ENCODE assay signal across 17 cellular contexts in the genomic region with DNA sequence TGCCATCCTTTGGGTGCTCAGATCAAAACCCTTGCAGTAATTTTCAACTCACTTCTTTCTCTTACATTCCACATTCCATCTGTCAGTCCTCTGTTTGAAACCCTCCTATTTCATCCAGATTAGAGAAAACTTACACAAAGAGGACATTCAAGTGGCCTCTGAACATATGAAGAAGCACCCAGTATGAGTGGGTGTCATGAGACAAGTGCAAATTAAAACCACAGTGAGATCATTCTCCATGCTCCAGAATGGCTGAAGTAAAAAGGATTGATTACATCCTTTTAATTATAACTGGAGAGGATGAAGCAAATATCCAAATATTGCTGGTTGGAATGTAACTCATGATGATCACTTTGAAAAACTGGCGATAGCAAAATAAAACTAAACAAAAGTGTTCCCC.
DNase-seq lines count a peak whose midpoint lies in the region; ATAC-seq, FAIRE-seq and TF ChIP-seq lines count a peak whose summit lies in the region.
"Had no signal": no experiment of that assay in that cellular context is flagged by ENCODE, and none has a peak within 500 bp of the region (broad histone marks: within the 10 kb centered on the region; RNA-seq: fewer than 3 reads in every experiment).

No MANE protein-coding gene starts in this region.

- H3K9me1 ChIP-seq in IMR-90 (ENCODE audit: insufficient read depth, low read length): peaks cover 12% of the 10 kb centered on the region

- peak overlapping the region; percentile 93 for H3K18ac ChIP-seq in IMR-90 (ENCODE audit: low read depth, low read length)

- no peak overlapping the region for H2AFZ ChIP-seq in IMR-90 (replicated peaks; ENCODE audit: low read length, poor library complexity)
- H2AFZ ChIP-seq in astrocyte (ENCODE audit: low read depth, low read length): no peak overlapping the region

- ATAC-seq in IMR-90 (ENCODE audit: low read depth): no peak
- ATAC-seq: CD8-positive, alpha-beta T cell had no signal

- peak overlapping the region; percentile 94 for H2BK120ac ChIP-seq in IMR-90 (ENCODE audit: low read depth, low read length)

- FAIRE-seq in astrocyte (lab: Jason Lieb, UNC): no peak
- FAIRE-seq: G401.6, H1 had no signal

- peak overlapping the region; percentile 89 for H4K5ac ChIP-seq in IMR-90 (ENCODE audit: low read depth, low read length)

- H2AK5ac ChIP-seq in IMR-90 (ENCODE audit: low read depth, low read length): peak overlapping the region; percentile 94

- H3K9me3 Mint-ChIP-seq in astrocyte (ENCODE audit: unreplicated experiment): peaks cover 2% of the 10 kb centered on the region
- H3K9me3 Mint-ChIP-seq: CD8-positive, alpha-beta T cell had no signal

- POLR2A ChIA-PET in IMR-90 (lab: Charles Lee; ENCODE audit: unreplicated experiment): no interaction called here

- peak overlapping the region; percentile 62 for H2BK5ac ChIP-seq in IMR-90 (ENCODE audit: low read depth, low read length, poor library complexity, severe bottlenecking)

- H3K36me3 Mint-ChIP-seq in astrocyte (ENCODE audit: low read depth, unreplicated experiment): peaks cover 14% of the 10 kb centered on the region

- H2BK15ac ChIP-seq in IMR-90 (ENCODE audit: low read depth, low read length): peak overlapping the region; percentile 93; the same call in 2 of the 3 replicates

- BruUV-seq in IMR-90 (replicated peaks; lab: Mats Ljungman, UMichigan): no TSS peak

- no peak for TF ChIP-seq POLR2A in IMR-90 (IDR thresholded peaks at IDR 0.05; ENCODE audit: low read depth, low read length)

- dilution Hi-C loops in IMR-90 (cut with HindIII; ENCODE audit: low sequenced_read_pairs, unreplicated experiment): no loop called here

- H4K91ac ChIP-seq in IMR-90 (ENCODE audit: insufficient read depth, low read depth, low read length): peak overlapping the region; percentile 75

- H3K4me2 ChIP-seq in IMR-90 (ENCODE audit: low read depth, low read length) (no peak overlapping the region), astrocyte (ENCODE audit: low read length) (no peak overlapping the region)
- H3K4me2 ChIP-seq: BLaER1 had no signal

- H3K79me1 ChIP-seq in IMR-90 (ENCODE audit: low read depth in 1 of 2, low read length in 2 of 2): peaks cover 0 to 8% of the 10 kb centered on the region in 2 experiments; a peak in 2 of 4 replicates

- peak overlapping the region; percentile 85 to 94 for H4K8ac ChIP-seq in IMR-90 (ENCODE audit: low read depth in 2 of 2, low read length in 2 of 2)

- no peaks in the 10 kb centered on the region for H3K79me2 ChIP-seq in astrocyte (ENCODE audit: insufficient read depth, low read length)

- peak overlapping the region; percentile 90 for H3K27ac ChIP-seq in C4-2B
- peak overlapping the region; percentile 82; the same call in 1 of the 2 replicates for H3K27ac ChIP-seq in IMR-90 (ENCODE audit: insufficient read depth, low read length)
- no peak overlapping the region for H3K27ac ChIP-seq in astrocyte (ENCODE audit: low read depth, low read length)
- H3K27ac ChIP-seq: BLaER1 had no signal

- TF ChIP-seq CTCF in C4-2B (conservative IDR thresholded peaks at IDR 0.05): no peak
- TF ChIP-seq CTCF in IMR-90 (conservative IDR thresholded peaks at IDR 0.05; ENCODE audit: low read depth, low read length): no peak
- no peak for TF ChIP-seq CTCF in astrocyte (IDR thresholded peaks at IDR 0.05; ENCODE audit: insufficient read depth, low read depth, low read length)
- TF ChIP-seq CTCF in foreskin fibroblast (IDR thresholded peaks at IDR 0.05; ENCODE audit: low read depth, low read length): no peak

- no peaks in the 10 kb centered on the region for H3K27me3 Mint-ChIP-seq in astrocyte (ENCODE audit: low read depth, unreplicated experiment)

- H3K4me3 ChIP-seq in IMR-90 (ENCODE audit: insufficient read depth, low read depth, low read length) (no peak overlapping the region), astrocyte (ENCODE audit: insufficient read depth, low read depth, low read length) (no peak overlapping the region), foreskin fibroblast (ENCODE audit: low read depth in 1 of 2, low read length in 2 of 2) (no peak overlapping the region)
- H3K4me3 ChIP-seq: BLaER1 had no signal

- H3K36me3 ChIP-seq in IMR-90 (ENCODE audit: control insufficient read depth, insufficient read depth, low read length) (peaks cover 9% of the 10 kb centered on the region; the same call in 1 of the 2 replicates), astrocyte (ENCODE audit: insufficient read depth, low read length) (no peaks in the 10 kb centered on the region)

- in situ Hi-C loops in IMR-90 (cut with MboI; ENCODE audit: low sequenced_read_pairs): no loop called here

- TF ChIP-seq RAD21 in IMR-90 (IDR thresholded peaks at IDR 0.05; ENCODE audit: low read length): no peak

- H3K9ac ChIP-seq in IMR-90 (ENCODE audit: low read depth, low read length) (no peak overlapping the region), astrocyte (ENCODE audit: low read length) (no peak overlapping the region)
- H3K9ac ChIP-seq: BLaER1 had no signal

- H3K9me3 ChIP-seq in IMR-90 (ENCODE audit: control insufficient read depth, insufficient read depth, low read length) (peaks cover 2% of the 10 kb centered on the region; the same call in 1 of the 2 replicates), astrocyte (ENCODE audit: insufficient read depth, low read depth, low read length) (no peaks in the 10 kb centered on the region)
- H3K9me3 ChIP-seq: BLaER1 had no signal

- H3K23ac ChIP-seq in IMR-90 (ENCODE audit: low read depth, low read length): no peak overlapping the region

- H3K27me3 ChIP-seq in IMR-90 (ENCODE audit: control insufficient read depth, insufficient read depth, low read length) (no peaks in the 10 kb centered on the region), astrocyte (ENCODE audit: insufficient read depth, low read length) (no peaks in the 10 kb centered on the region)
- H3K27me3 ChIP-seq: BLaER1 had no signal

- H3K4me1 ChIP-seq in IMR-90 (ENCODE audit: control insufficient read depth, insufficient read depth, low read length) (peaks cover 34% of the 10 kb centered on the region), astrocyte (ENCODE audit: insufficient read depth, low read length) (peaks cover 37% of the 10 kb centered on the region)

- no peak overlapping the region for H3K4me3 Mint-ChIP-seq in astrocyte (ENCODE audit: unreplicated experiment)
- H3K4me3 Mint-ChIP-seq: CD8-positive, alpha-beta T cell; H9 had no signal

- H4K20me1 ChIP-seq in IMR-90 (ENCODE audit: insufficient read depth, low read length) (no peaks in the 10 kb centered on the region), astrocyte (ENCODE audit: insufficient read depth, low read length) (no peaks in the 10 kb centered on the region)
- H4K20me1 ChIP-seq: BLaER1 had no signal

- CTCF ChIA-PET in IMR-90 (lab: Yijun Ruan, JAX): interaction anchor here (0.6 kb wide), 1 partner anchor 72 kb away, joined by 4 read pairs; no protein-coding TSS in a partner anchor

- peak overlapping the region; percentile 98 for H2BK20ac ChIP-seq in IMR-90 (ENCODE audit: low read depth, low read length)

- no peaks in the 10 kb centered on the region for H3K4me1 Mint-ChIP-seq in astrocyte (ENCODE audit: low read depth, unreplicated experiment)

- H3K14ac ChIP-seq in IMR-90 (replicated peaks; ENCODE audit: low read depth, low read length): peak overlapping the region; percentile 69

- no peak overlapping the region for H2AK9ac ChIP-seq in IMR-90 (replicated peaks; ENCODE audit: low read depth, low read length, poor library complexity)

- H3K27ac Mint-ChIP-seq in astrocyte (ENCODE audit: unreplicated experiment): no peak overlapping the region
- H3K27ac Mint-ChIP-seq: CD8-positive, alpha-beta T cell; H9 had no signal

- H3K4ac ChIP-seq in IMR-90 (ENCODE audit: low read depth, low read length): peak overlapping the region; percentile 66

- peak overlapping the region; percentile 44; the same call in 1 of the 2 replicates for H3K56ac ChIP-seq in IMR-90 (ENCODE audit: extremely low read depth, insufficient read depth, low read length)

- intact Hi-C loops in IMR-90 (cut with micrococcal nuclease): loop anchor here (5.0 to 10.0 kb wide), 2 partner anchors 120 to 418 kb away; no protein-coding TSS in a partner anchor

- WGBS in IMR-90 (ENCODE audit: extremely low coverage in 2 of 2, insufficient read length in 1 of 2), 2 experiments: no CpG with 5 or more reads among the region's 1 CpG

- peak; percentile 17 for DNase-seq in IMR-90
- peak; percentile 29 for DNase-seq in astrocyte (ENCODE audit: low read depth)
- DNase-seq in foreskin melanocyte: peak; percentile 91
- DNase-seq in effector CD8-positive, alpha-beta T cell (lab: John Stamatoyannopoulos, UW): no peak
- no peak for DNase-seq in SHP77 treated with DMSO at 0.1 percent for 48 hours (lab: John Stamatoyannopoulos, UW)
- no peak for DNase-seq in foreskin fibroblast
- no peak for DNase-seq in stimulated activated CD4-positive, alpha-beta T cell treated with anti-CD3 and anti-CD28 coated beads, Interleukin-4, amount 100 ng/mL, for 24 hours
- DNase-seq: 8988T; CD8-positive, alpha-beta T cell; COR-L47; DMS 273 treated with DMSO at 0.1 percent for 48 hours; DMS53; H9 had no signal

TF ChIP-seq in IMR-90, 13 proteins besides CTCF, POLR2A, EP300 and RAD21 (continues in another document):
- TF ChIP-seq SMC3 (IDR thresholded peaks at IDR 0.05; ENCODE audit: low read depth, low read length) (no peak), CEBPB (IDR thresholded peaks at IDR 0.05; ENCODE audit: low read depth, low read length) (no peak), RFX5 (IDR thresholded peaks at IDR 0.05; ENCODE audit: low read depth, low read length) (no peak), CHD1 (IDR thresholded peaks at IDR 0.05; ENCODE audit: low read depth, low read length) (no peak), BHLHE40 (IDR thresholded peaks at IDR 0.05; ENCODE audit: low read depth, low read length) (no peak), MAZ (IDR thresholded peaks at IDR 0.05; ENCODE audit: borderline replicate concordance, low read depth, low read length) (no peak), MXI1 (IDR thresholded peaks at IDR 0.05; ENCODE audit: borderline replicate concordance, low read depth, low read length) (no peak)
- TF ChIP-seq, protein P1, sequence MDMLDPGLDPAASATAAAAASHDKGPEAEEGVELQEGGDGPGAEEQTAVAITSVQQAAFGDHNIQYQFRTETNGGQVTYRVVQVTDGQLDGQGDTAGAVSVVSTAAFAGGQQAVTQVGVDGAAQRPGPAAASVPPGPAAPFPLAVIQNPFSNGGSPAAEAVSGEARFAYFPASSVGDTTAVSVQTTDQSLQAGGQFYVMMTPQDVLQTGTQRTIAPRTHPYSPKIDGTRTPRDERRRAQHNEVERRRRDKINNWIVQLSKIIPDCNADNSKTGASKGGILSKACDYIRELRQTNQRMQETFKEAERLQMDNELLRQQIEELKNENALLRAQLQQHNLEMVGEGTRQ (IDR thresholded peaks at IDR 0.05; ENCODE audit: low read depth, low read length): no peak

Comparison
In these comparisons a context has a peak if more than half of its experiments do, and no peak if none do; other contexts are left out.
1. DNase-seq: peak in IMR-90 (single experiment), astrocyte (single experiment) and foreskin melanocyte (single experiment); none in effector CD8-positive, alpha-beta T cell (single experiment), SHP77 treated with DMSO at 0.1 percent for 48 hours (single experiment), foreskin fibroblast (0 of 2) and stimulated activated CD4-positive, alpha-beta T cell treated with anti-CD3 and anti-CD28 coated beads, Interleukin-4, amount 100 ng/mL, for 24 hours (single experiment).